6 cellular contexts compared by ENCODE assay signal in genomic region chr16:30924797-30925645, GRCh38. TPM values are rescaled to one million over a fixed set of nuclear protein-coding genes. Genes with fewer than 3 reads are reported as not detected.
DNase-seq lines count a peak whose midpoint lies in the region; ATAC-seq, FAIRE-seq and TF ChIP-seq lines count a peak whose summit lies in the region.

No MANE protein-coding gene starts in this region.

- H4K8ac ChIP-seq in H1 (ENCODE audit: extremely low read depth, insufficient read depth, low read length): 0 out of 2 replicates have a peak overlapping the region, but pooled peaks have one; percentile 5

- peaks cover 2 to 3% of the 10 kb centered on the region in 2 experiments for H4K20me1 ChIP-seq in H1 (replicated peaks in 1 of 2; ENCODE audit: control insufficient read depth in 1 of 2, insufficient read depth in 2 of 2, low read length in 2 of 2)

- H3K4ac ChIP-seq in H1 (replicated peaks; ENCODE audit: insufficient read length, low read depth, low read length): no peak overlapping the region

- no peak overlapping the region for H3K27ac Mint-ChIP-seq in T-helper 1 cell treated with Interleukin-12 subunit alpha and Interleukin-12 subunit beta and Interleukin-4 antibody, amounts not matched to agents 30 μg/mL and 1 μg/mL, for 36 hours
- peak overlapping the region; percentile 80 for H3K27ac Mint-ChIP-seq in stimulated activated naive B cell treated with anti-CD40 and anti-IgM and Interleukin-4, amounts not matched to agents 10 μg/mL and 1 μg/mL and 100 μg/mL, for 72 hours

- H3K14ac ChIP-seq in H1 (ENCODE audit: insufficient read length): no peak overlapping the region

- no peak for ATAC-seq in stimulated activated naive B cell treated with anti-CD40 and anti-IgM and Interleukin-4, amounts not matched to agents 10 μg/mL and 1 μg/mL and 100 μg/mL, for 72 hours (replicated peaks)
- ATAC-seq in GM21825 (IDR thresholded peaks at IDR 0.05; ENCODE audit: unreplicated experiment): no peak

- no peaks in the 10 kb centered on the region for H3K27me3 Mint-ChIP-seq in T-helper 1 cell treated with Interleukin-12 subunit alpha and Interleukin-12 subunit beta and Interleukin-4 antibody, amounts not matched to agents 30 μg/mL and 1 μg/mL, for 36 hours (ENCODE audit: low read depth)
- no peaks in the 10 kb centered on the region for H3K27me3 Mint-ChIP-seq in stimulated activated naive B cell treated with anti-CD40 and anti-IgM and Interleukin-4, amounts not matched to agents 10 μg/mL and 1 μg/mL and 100 μg/mL, for 72 hours

- H3K4me2 ChIP-seq in H1 (ENCODE audit: insufficient read depth in 1 of 2, low read depth in 2 of 2, low read length in 2 of 2): peak overlapping the region; percentile 68 to 71

- TF ChIP-seq RAD21 in H1 (IDR thresholded peaks at IDR 0.05 in 1 of 2, conservative IDR thresholded peaks at IDR 0.05 in 1 of 2; ENCODE audit: low read depth in 2 of 2, low read length in 2 of 2): no peak

- no peak overlapping the region for H4K91ac ChIP-seq in H1 (replicated peaks; ENCODE audit: insufficient read length, low read length)

- WGBS in H1 (ENCODE audit: extremely low coverage in 1 of 2, insufficient coverage in 1 of 2, insufficient read length in 1 of 2, insufficient replicate concordance in 2 of 2, low coverage in 1 of 2, low lambda C conversion rate in 2 of 2, missing lambda C conversion rate in 1 of 2), 2 experiments: 81% methylated on average over 12 of the region's 12 CpGs; no CpG with 5 or more reads in 1 of the 2 experiments

- H3K36me3 ChIP-seq in H1 (ENCODE audit: control insufficient read depth in 2 of 4, insufficient read depth in 4 of 4, low read length in 3 of 4): peaks cover 2 to 17% (median 5%) of the 10 kb centered on the region in 4 experiments; a peak in 7 of 8 replicates

- no peaks in the 10 kb centered on the region for H3K36me3 Mint-ChIP-seq in T-helper 1 cell treated with Interleukin-12 subunit alpha and Interleukin-12 subunit beta and Interleukin-4 antibody, amounts not matched to agents 30 μg/mL and 1 μg/mL, for 36 hours (ENCODE audit: low read depth)
- peaks cover 3 to 22% of the 10 kb centered on the region in 2 donors for H3K36me3 Mint-ChIP-seq in stimulated activated naive B cell treated with anti-CD40 and anti-IgM and Interleukin-4, amounts not matched to agents 10 μg/mL and 1 μg/mL and 100 μg/mL, for 72 hours

- no peak for TF ChIP-seq POLR2A in H1 (IDR thresholded peaks at IDR 0.05; ENCODE audit: control extremely low read depth in 1 of 2, low read depth in 2 of 2, low read length in 2 of 2)

- no peak for TF ChIP-seq EP300 in H1 (IDR thresholded peaks at IDR 0.05; ENCODE audit: borderline replicate concordance in 1 of 2, low read depth in 2 of 2, low read length in 2 of 2)

- H2BK5ac ChIP-seq in H1 (ENCODE audit: low read depth, low read length): no peak overlapping the region

- H2BK120ac ChIP-seq in H1 (replicated peaks; ENCODE audit: low read depth, low read length): no peak overlapping the region

- no peak overlapping the region for H2BK20ac ChIP-seq in H1 (ENCODE audit: low read length)

- peak overlapping the region; percentile 71; the same call in 1 of the 2 replicates for H3K18ac ChIP-seq in H1 (ENCODE audit: extremely low read depth, low read length)

- H3K9me3 Mint-ChIP-seq in T-helper 1 cell treated with Interleukin-12 subunit alpha and Interleukin-12 subunit beta and Interleukin-4 antibody, amounts not matched to agents 30 μg/mL and 1 μg/mL, for 36 hours: no peaks in the 10 kb centered on the region
- no peaks in the 10 kb centered on the region for H3K9me3 Mint-ChIP-seq in stimulated activated naive B cell treated with anti-CD40 and anti-IgM and Interleukin-4, amounts not matched to agents 10 μg/mL and 1 μg/mL and 100 μg/mL, for 72 hours

- no peak overlapping the region for H2AFZ ChIP-seq in H1 (ENCODE audit: low read length)

- peak overlapping the region; percentile 49 to 88 (median 62) for H3K4me3 ChIP-seq in H1 (ENCODE audit: extremely low read depth in 1 of 4, insufficient read depth in 2 of 4, low read depth in 3 of 4, low read length in 4 of 4)

- FAIRE-seq in H1 (lab: Jason Lieb, UNC): no peak

- peak overlapping the region in 3 of 4 experiments; percentile 17 to 34 (median 29); a peak in 5 of 7 replicates for H3K9ac ChIP-seq in H1 (replicated peaks in 1 of 4; ENCODE audit: extremely low read depth in 1 of 4, low read depth in 3 of 4, low read length in 3 of 4)

- H2BK15ac ChIP-seq in H1 (ENCODE audit: low read length): no peak overlapping the region

- H3K23me2 ChIP-seq in H1 (ENCODE audit: low read depth, low read length): peaks cover 8% of the 10 kb centered on the region; the same call in 1 of the 2 replicates

- no peak overlapping the region for H3K27ac ChIP-seq in H1 (ENCODE audit: low read depth, low read length)

- H3K23ac ChIP-seq in H1 (ENCODE audit: insufficient read length): no peak overlapping the region

- H4K5ac ChIP-seq in H1 (ENCODE audit: insufficient read length, low read depth, low read length): no peak overlapping the region

- TF ChIP-seq CTCF in H1 (IDR thresholded peaks at IDR 0.05; ENCODE audit: control extremely low read depth in 1 of 3, insufficient read depth in 1 of 3, low read depth in 1 of 3, low read length in 3 of 3): no peak

- H3K9me3 ChIP-seq in H1 (ENCODE audit: insufficient read depth in 2 of 2, low read depth in 1 of 2, low read length in 1 of 2): no peaks in the 10 kb centered on the region

- H2BK12ac ChIP-seq in H1 (ENCODE audit: low read depth, low read length): no peak overlapping the region

- no peak overlapping the region for H3K56ac ChIP-seq in H1 (replicated peaks; ENCODE audit: insufficient read length, low read depth, low read length)

- peaks cover 4% of the 10 kb centered on the region for H3K79me1 ChIP-seq in H1 (ENCODE audit: low read depth, low read length)

- CTCF ChIA-PET in H1 (lab: Charles Lee; ENCODE audit: partially characterized antibody): interaction anchor here (0.6 to 4.4 kb wide), 5 partner anchors 10 to 79 kb away, joined by 3 to 33 read pairs (median 6); no protein-coding TSS in a partner anchor

- H2AK5ac ChIP-seq in H1 (ENCODE audit: low read depth, low read length): no peak overlapping the region

- H3K79me2 ChIP-seq in H1 (ENCODE audit: control insufficient read depth in 1 of 2, insufficient read depth in 2 of 2, low read length in 2 of 2): peaks cover 0 to 10% of the 10 kb centered on the region in 2 experiments; a peak in 2 of 4 replicates

- peak overlapping the region; percentile 69 for H3K4me3 Mint-ChIP-seq in T-helper 1 cell treated with Interleukin-12 subunit alpha and Interleukin-12 subunit beta and Interleukin-4 antibody, amounts not matched to agents 30 μg/mL and 1 μg/mL, for 36 hours
- peak overlapping the region; percentile 90 to 91 for H3K4me3 Mint-ChIP-seq in stimulated activated naive B cell treated with anti-CD40 and anti-IgM and Interleukin-4, amounts not matched to agents 10 μg/mL and 1 μg/mL and 100 μg/mL, for 72 hours

- peaks cover 0 to 9% (median 2%) of the 10 kb centered on the region in 4 experiments; a peak in 4 of 7 replicates for H3K4me1 ChIP-seq in H1 (replicated peaks in 1 of 4; ENCODE audit: control insufficient read depth in 3 of 4, insufficient read depth in 4 of 4, low read length in 3 of 4)

- peaks cover 20% of the 10 kb centered on the region for H3K4me1 Mint-ChIP-seq in T-helper 1 cell treated with Interleukin-12 subunit alpha and Interleukin-12 subunit beta and Interleukin-4 antibody, amounts not matched to agents 30 μg/mL and 1 μg/mL, for 36 hours (ENCODE audit: low read depth)
- peaks cover 27 to 44% of the 10 kb centered on the region in 2 donors for H3K4me1 Mint-ChIP-seq in stimulated activated naive B cell treated with anti-CD40 and anti-IgM and Interleukin-4, amounts not matched to agents 10 μg/mL and 1 μg/mL and 100 μg/mL, for 72 hours

- POLR2A ChIA-PET in H1 (lab: Charles Lee; ENCODE audit: partially characterized antibody): interaction anchor here (0.6 to 8.2 kb wide), 9 partner anchors 9 to 150 kb away, joined by 3 to 105 read pairs (median 4); no protein-coding TSS in a partner anchor

- DNase-seq in T-helper 1 cell (no peak), H1 (ENCODE audit: low read depth in 1 of 2, low spot score in 2 of 2) (no peak), SKM-1 (lab: John Stamatoyannopoulos, UW; ENCODE audit: unreplicated experiment) (no peak)
- DNase-seq in stimulated activated naive B cell treated with anti-CD40 and anti-IgM and Interleukin-4, amounts not matched to agents 10 μg/mL and 1 μg/mL and 100 μg/mL, for 72 hours: no peak

- H3K27me3 ChIP-seq in H1 (replicated peaks in 1 of 4; ENCODE audit: control insufficient read depth in 3 of 4, extremely low read depth in 1 of 4, insufficient read depth in 3 of 4, low read length in 3 of 4): no peaks in the 10 kb centered on the region

RNA-seq across cellular contexts. Expression of gene FBXL19, which starts 1.6 kb away (rescaled TPM):
- 72.2 and 74.8 TPM in 2 replicates for total RNA-seq in H1 (2021; fragmentation: NEBNext Ultra II Directional; extraction: Animal tissue kit (Norgen Biotek cat#: 25700))
- polyA plus RNA-seq in H1 (2011; rRNA removed): 47.2 and 77.3 TPM in 2 replicates
- 36.7 TPM for polyA plus RNA-seq in H1 (2011; cell fraction: cytosol; rRNA removed)
- 70.9 TPM for polyA plus RNA-seq in H1 (2011; cell fraction: nucleus; rRNA removed)
- polyA plus RNA-seq in H1 (2012, experiment 1 of 2): 35.8 to 54.6 TPM (median 48.7 TPM) in 4 replicates
- 41.4 TPM for polyA plus RNA-seq in H1 (2012, experiment 2 of 2)
- 42.8 TPM for polyA plus RNA-seq in H1 (2013, experiment 1 of 2)
- 45.1 TPM for polyA plus RNA-seq in H1 (2013, experiment 2 of 2)
- 9.9 and 13.9 TPM in 2 replicates for polyA minus RNA-seq in H1 (2011; rRNA and poly(A)+ RNA removed)
- 46.6 TPM for polyA minus RNA-seq in H1 (2011; cell fraction: cytosol; rRNA and poly(A)+ RNA removed)
- 25.4 TPM for polyA minus RNA-seq in H1 (2011; cell fraction: nucleus; rRNA and poly(A)+ RNA removed)

RNA-seq across cellular contexts. Expression of gene ORAI3, which starts 23.8 kb away (rescaled TPM):
- 8.7 and 10.0 TPM in 2 replicates for total RNA-seq in H1 (2021; fragmentation: NEBNext Ultra II Directional; extraction: Animal tissue kit (Norgen Biotek cat#: 25700))
- 24.5 and 26.8 TPM in 2 replicates for polyA plus RNA-seq in H1 (2011; rRNA removed)
- polyA plus RNA-seq in H1 (2011; cell fraction: cytosol; rRNA removed): 15.8 TPM
- 15.7 TPM for polyA plus RNA-seq in H1 (2011; cell fraction: nucleus; rRNA removed)
- 6.0 to 11.3 TPM (median 9.0 TPM) in 4 replicates for polyA plus RNA-seq in H1 (2012, experiment 1 of 2)
- polyA plus RNA-seq in H1 (2012, experiment 2 of 2): 10.6 TPM
- polyA plus RNA-seq in H1 (2013, experiment 1 of 2): 10.8 TPM
- polyA plus RNA-seq in H1 (2013, experiment 2 of 2): 13.1 TPM
- 11.8 and 13.4 TPM in 2 replicates for polyA minus RNA-seq in H1 (2011; rRNA and poly(A)+ RNA removed)
- 6.5 TPM for polyA minus RNA-seq in H1 (2011; cell fraction: cytosol; rRNA and poly(A)+ RNA removed)
- 8.5 TPM for polyA minus RNA-seq in H1 (2011; cell fraction: nucleus; rRNA and poly(A)+ RNA removed)

RNA-seq across cellular contexts. Expression of gene CTF1, which starts 28.6 kb away (rescaled TPM):
- 0.77 and 0.97 TPM in 2 replicates for total RNA-seq in H1 (2021; fragmentation: NEBNext Ultra II Directional; extraction: Animal tissue kit (Norgen Biotek cat#: 25700))
- polyA plus RNA-seq in H1 (2011; rRNA removed): 3.4 and 5.0 TPM in 2 replicates
- 1.3 TPM for polyA plus RNA-seq in H1 (2011; cell fraction: cytosol; rRNA removed)
- 3.2 TPM for polyA plus RNA-seq in H1 (2011; cell fraction: nucleus; rRNA removed)
- polyA plus RNA-seq in H1 (2012, experiment 1 of 2): 0.50 to 1.1 TPM (median 1.00 TPM) in 4 replicates
- polyA plus RNA-seq in H1 (2012, experiment 2 of 2): 1.0 TPM
- polyA plus RNA-seq in H1 (2013, experiment 1 of 2): 1.3 TPM
- 1.6 TPM for polyA plus RNA-seq in H1 (2013, experiment 2 of 2)
- 0.71 and 1.3 TPM in 2 replicates for polyA minus RNA-seq in H1 (2011; rRNA and poly(A)+ RNA removed)
- polyA minus RNA-seq in H1 (2011; cell fraction: cytosol; rRNA and poly(A)+ RNA removed): 0.66 TPM
- 2.3 TPM for polyA minus RNA-seq in H1 (2011; cell fraction: nucleus; rRNA and poly(A)+ RNA removed)

RNA-seq across cellular contexts. Expression of gene BCL7C, which starts 31.1 kb away (rescaled TPM):
- 16.5 and 17.2 TPM in 2 replicates for total RNA-seq in H1 (2021; fragmentation: NEBNext Ultra II Directional; extraction: Animal tissue kit (Norgen Biotek cat#: 25700))
- 8.6 and 10.9 TPM in 2 replicates for polyA plus RNA-seq in H1 (2011; rRNA removed)
- polyA plus RNA-seq in H1 (2011; cell fraction: cytosol; rRNA removed): 11.8 TPM
- polyA plus RNA-seq in H1 (2011; cell fraction: nucleus; rRNA removed): 9.4 TPM
- polyA plus RNA-seq in H1 (2012, experiment 1 of 2): 7.8 to 12.6 TPM (median 11.7 TPM) in 4 replicates
- 8.9 TPM for polyA plus RNA-seq in H1 (2012, experiment 2 of 2)
- polyA plus RNA-seq in H1 (2013, experiment 1 of 2): 19.0 TPM
- polyA plus RNA-seq in H1 (2013, experiment 2 of 2): 19.9 TPM
- 1.2 and 1.8 TPM in 2 replicates for polyA minus RNA-seq in H1 (2011; rRNA and poly(A)+ RNA removed)
- 5.0 TPM for polyA minus RNA-seq in H1 (2011; cell fraction: cytosol; rRNA and poly(A)+ RNA removed)
- 4.0 TPM for polyA minus RNA-seq in H1 (2011; cell fraction: nucleus; rRNA and poly(A)+ RNA removed)

RNA-seq across cellular contexts. Expression of gene SETD1A, which starts 32.5 kb away (rescaled TPM):
- total RNA-seq in H1 (2021; fragmentation: NEBNext Ultra II Directional; extraction: Animal tissue kit (Norgen Biotek cat#: 25700)): 29.0 and 29.6 TPM in 2 replicates
- 4.8 and 8.3 TPM in 2 replicates for polyA plus RNA-seq in H1 (2011; rRNA removed)
- polyA plus RNA-seq in H1 (2011; cell fraction: cytosol; rRNA removed): 3.2 TPM
- 20.7 TPM for polyA plus RNA-seq in H1 (2011; cell fraction: nucleus; rRNA removed)
- polyA plus RNA-seq in H1 (2012, experiment 1 of 2): 23.3 to 31.8 TPM (median 27.5 TPM) in 4 replicates
- 13.9 TPM for polyA plus RNA-seq in H1 (2012, experiment 2 of 2)
- 18.4 TPM for polyA plus RNA-seq in H1 (2013, experiment 1 of 2)
- polyA plus RNA-seq in H1 (2013, experiment 2 of 2): 18.0 TPM
- polyA minus RNA-seq in H1 (2011; rRNA and poly(A)+ RNA removed): 3.2 and 4.1 TPM in 2 replicates
- 8.7 TPM for polyA minus RNA-seq in H1 (2011; cell fraction: cytosol; rRNA and poly(A)+ RNA removed)
- polyA minus RNA-seq in H1 (2011; cell fraction: nucleus; rRNA and poly(A)+ RNA removed): 9.1 TPM
